28 cellular contexts compared by ENCODE assay signal in the genomic region with DNA sequence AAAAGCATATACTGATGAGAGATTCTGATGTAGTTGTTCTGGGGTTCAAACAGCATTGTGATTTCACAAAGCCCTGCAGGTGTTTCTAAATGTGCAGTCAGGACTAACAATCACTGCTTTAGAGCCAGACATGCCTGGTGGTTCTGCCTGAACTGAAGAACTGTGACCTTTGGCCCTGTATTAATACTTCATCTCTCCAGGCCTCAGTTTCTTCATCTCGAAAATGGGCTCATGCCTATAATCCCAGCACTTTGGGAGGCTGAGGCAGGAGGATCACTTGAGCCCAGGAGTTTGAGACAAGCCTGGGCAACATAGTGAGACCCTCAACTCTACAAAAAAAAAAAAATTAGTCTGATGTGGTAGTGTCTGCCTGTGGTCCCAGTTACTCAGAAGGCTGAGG. TPM values are rescaled to one million over a fixed set of nuclear protein-coding genes. Genes with fewer than 3 reads are reported as not detected.
DNase-seq lines count a peak whose midpoint lies in the region; ATAC-seq, FAIRE-seq and TF ChIP-seq lines count a peak whose summit lies in the region.
"Had no signal": no experiment of that assay in that cellular context is flagged by ENCODE, and none has a peak within 500 bp of the region (broad histone marks: within the 10 kb centered on the region; RNA-seq: fewer than 3 reads in every experiment).

No MANE protein-coding gene starts in this region.

- peaks cover 8% of the 10 kb centered on the region for H3K36me3 Mint-ChIP-seq in activated naive CD4-positive, alpha-beta T cell treated with anti-CD3 and anti-CD28 coated beads, Interleukin-2, amount 10 ng/mL, durations not matched to agents 7 days and 5 days
- H3K36me3 Mint-ChIP-seq in T-cell: no peaks in the 10 kb centered on the region
- peaks cover 9% of the 10 kb centered on the region for H3K36me3 Mint-ChIP-seq in stimulated activated effector memory CD8-positive, alpha-beta T cell treated with anti-CD3 and anti-CD28 coated beads, Interleukin-12 subunit alpha, Interleukin-12 subunit beta, amount 100 ng/mL, for 72 hours

- CTCF ChIA-PET in activated naive CD4-positive, alpha-beta T cell treated with anti-CD3 and anti-CD28 coated beads, Interleukin-2, amount 10 ng/mL, durations not matched to agents 7 days and 5 days (lab: Charles Lee): no interaction called here
- CTCF ChIA-PET in T-cell (lab: Charles Lee) (no interaction called here), GM12878 (lab: Yijun Ruan, JAX) (no interaction called here)

- H3K79me2 ChIP-seq in GM12878 (ENCODE audit: control insufficient read depth, insufficient read depth, low read length): no peaks in the 10 kb centered on the region

- H3K9ac ChIP-seq in GM12878 (ENCODE audit: control insufficient read depth, insufficient read depth, low read length): no peak overlapping the region
- H3K9ac ChIP-seq: KMS-11 had no signal

- H3K27ac Mint-ChIP-seq in activated naive CD4-positive, alpha-beta T cell treated with anti-CD3 and anti-CD28 coated beads, Interleukin-2, amount 10 ng/mL, durations not matched to agents 7 days and 5 days: peak overlapping the region; percentile 76
- H3K27ac Mint-ChIP-seq in T-cell: peak overlapping the region; percentile 77 to 83
- H3K27ac Mint-ChIP-seq in stimulated activated effector memory CD8-positive, alpha-beta T cell treated with anti-CD3 and anti-CD28 coated beads, Interleukin-12 subunit alpha, Interleukin-12 subunit beta, amount 100 ng/mL, for 72 hours: peak overlapping the region; percentile 85

- RAD21 ChIA-PET in GM12878 (lab: Charles Lee; ENCODE audit: unreplicated experiment): no interaction called here

- no peak for TF ChIP-seq RAD21 in GM12878 (IDR thresholded peaks at IDR 0.05; ENCODE audit: insufficient read depth, low read depth, low read length)

- no peak overlapping the region for H3K4me2 ChIP-seq in GM12878 (ENCODE audit: control insufficient read depth, insufficient read depth)
- H3K4me2 ChIP-seq: A549, KMS-11 had no signal

- intact Hi-C loops in GM12878 (cut with micrococcal nuclease; ENCODE audit: unreplicated experiment) (no loop called here), ascending aorta (cut with DNase I) (no loop called here)

- H4K20me1 ChIP-seq in GM12878 (ENCODE audit: control insufficient read depth, insufficient read depth): no peaks in the 10 kb centered on the region
- H4K20me1 ChIP-seq: BLaER1 treated with 17β-estradiol and CSF1 and Interleukin-3, amounts not matched to agents 10 nM and 100 nM had no signal

- H3K4me1 Mint-ChIP-seq in activated naive CD4-positive, alpha-beta T cell treated with anti-CD3 and anti-CD28 coated beads, Interleukin-2, amount 10 ng/mL, durations not matched to agents 7 days and 5 days: peaks cover 94% of the 10 kb centered on the region
- peaks cover 44 to 69% (median 50%) of the 10 kb centered on the region in 3 donors for H3K4me1 Mint-ChIP-seq in T-cell
- H3K4me1 Mint-ChIP-seq in stimulated activated effector memory CD8-positive, alpha-beta T cell treated with anti-CD3 and anti-CD28 coated beads, Interleukin-12 subunit alpha, Interleukin-12 subunit beta, amount 100 ng/mL, for 72 hours: peaks cover 63% of the 10 kb centered on the region

- no peak for TF ChIP-seq POLR2A in GM12878 (IDR thresholded peaks at IDR 0.05; ENCODE audit: low read depth, low read length)

- no peak for TF ChIP-seq CTCF in GM12878 (IDR thresholded peaks at IDR 0.05 in 2 of 3, conservative IDR thresholded peaks at IDR 0.05 in 1 of 3; ENCODE audit: control insufficient read depth in 2 of 3, extremely low read depth in 1 of 3, insufficient read depth in 1 of 3, low read depth in 3 of 3, low read length in 3 of 3)
- no peak for TF ChIP-seq CTCF in ascending aorta (IDR thresholded peaks at IDR 0.05)

- SMC1A ChIA-PET in GM12878 (lab: Charles Lee; ENCODE audit: uncharacterized antibody, unreplicated experiment): no interaction called here

- no peaks in the 10 kb centered on the region for H3K9me3 Mint-ChIP-seq in activated naive CD4-positive, alpha-beta T cell treated with anti-CD3 and anti-CD28 coated beads, Interleukin-2, amount 10 ng/mL, durations not matched to agents 7 days and 5 days
- H3K9me3 Mint-ChIP-seq in T-cell: no peaks in the 10 kb centered on the region
- H3K9me3 Mint-ChIP-seq in stimulated activated effector memory CD8-positive, alpha-beta T cell treated with anti-CD3 and anti-CD28 coated beads, Interleukin-12 subunit alpha, Interleukin-12 subunit beta, amount 100 ng/mL, for 72 hours: no peaks in the 10 kb centered on the region

- H3K9me3 ChIP-seq in GM12878 (replicated peaks; ENCODE audit: control insufficient read depth, insufficient read depth, low read length): no peaks in the 10 kb centered on the region; the same call in 2 of the 3 replicates
- H3K9me3 ChIP-seq in ascending aorta: no peaks in the 10 kb centered on the region
- H3K9me3 ChIP-seq: A549; BLaER1 treated with 17β-estradiol and CSF1 and Interleukin-3, amounts not matched to agents 10 nM and 100 nM had no signal

- no peak overlapping the region for H3K4me3 ChIP-seq in GM12878
- H3K4me3 ChIP-seq in ascending aorta: no peak overlapping the region
- H3K4me3 ChIP-seq: A549; BLaER1 treated with 17β-estradiol and CSF1 and Interleukin-3, amounts not matched to agents 10 nM and 100 nM had no signal

- POLR2A ChIA-PET in T-cell (lab: Charles Lee) (no interaction called here), GM12878 (lab: Charles Lee) (no interaction called here)

- ATAC-seq in T-cell (replicated peaks in 1 of 4) (no peak), GM12878 (no peak)
- ATAC-seq in stimulated activated effector memory CD8-positive, alpha-beta T cell treated with anti-CD3 and anti-CD28 coated beads, Interleukin-12 subunit alpha, Interleukin-12 subunit beta, amount 100 ng/mL, for 72 hours: no peak
- ATAC-seq: A549, HCT116, Panc1 had no signal

- H3K27me3 ChIP-seq in GM12878 (replicated peaks in 1 of 2; ENCODE audit: control insufficient read depth in 2 of 2, insufficient read depth in 2 of 2, low read length in 1 of 2): no peaks in the 10 kb centered on the region
- no peaks in the 10 kb centered on the region for H3K27me3 ChIP-seq in ascending aorta

- H3K4me1 ChIP-seq in GM12878 (ENCODE audit: control insufficient read depth, insufficient read depth, low read length) (peaks cover 42% of the 10 kb centered on the region), ascending aorta (no peaks in the 10 kb centered on the region)

- peaks cover 27% of the 10 kb centered on the region for H3K27me3 Mint-ChIP-seq in activated naive CD4-positive, alpha-beta T cell treated with anti-CD3 and anti-CD28 coated beads, Interleukin-2, amount 10 ng/mL, durations not matched to agents 7 days and 5 days
- H3K27me3 Mint-ChIP-seq in T-cell: peaks cover 0 to 1% of the 10 kb centered on the region in 2 donors

- FAIRE-seq in GM12878 (lab: Jason Lieb, UNC): no peak
- FAIRE-seq: A549, GM19239 had no signal

- 0% methylated on average over 1 of the region's 1 CpG for WGBS in GM12878 (ENCODE audit: insufficient coverage, insufficient replicate concordance, low lambda C conversion rate, missing lambda C conversion rate)

- H3K4me3 Mint-ChIP-seq in activated naive CD4-positive, alpha-beta T cell treated with anti-CD3 and anti-CD28 coated beads, Interleukin-2, amount 10 ng/mL, durations not matched to agents 7 days and 5 days: no peak overlapping the region
- no peak overlapping the region for H3K4me3 Mint-ChIP-seq in T-cell
- no peak overlapping the region for H3K4me3 Mint-ChIP-seq in stimulated activated effector memory CD8-positive, alpha-beta T cell treated with anti-CD3 and anti-CD28 coated beads, Interleukin-12 subunit alpha, Interleukin-12 subunit beta, amount 100 ng/mL, for 72 hours

- no peak for TF ChIP-seq EP300 in GM12878 (IDR thresholded peaks at IDR 0.05; ENCODE audit: borderline replicate concordance in 1 of 2, control insufficient read depth in 1 of 2, low read depth in 2 of 2, low read length in 2 of 2)

- H3K27ac ChIP-seq in GM12878 (ENCODE audit: control insufficient read depth, insufficient read depth): no peak overlapping the region
- H3K27ac ChIP-seq in ascending aorta: no peak overlapping the region
- H3K27ac ChIP-seq: A549, KMS-11, RWPE1 had no signal

- in situ Hi-C loops in GM12878 (cut with MboI): loop anchor here (10.0 to 25.0 kb wide), 2 partner anchors 63 to 1866 kb away; partner anchors contain the start of gene TTYH2

- no TSS peak for BruUV-seq in GM12878 (replicated peaks; lab: Mats Ljungman, UMichigan)

- H3K36me3 ChIP-seq in GM12878 (ENCODE audit: control insufficient read depth in 2 of 2, insufficient read depth in 2 of 2, low read length in 1 of 2): no peaks in the 10 kb centered on the region
- no peaks in the 10 kb centered on the region for H3K36me3 ChIP-seq in ascending aorta
- H3K36me3 ChIP-seq: BLaER1 treated with 17β-estradiol and CSF1 and Interleukin-3, amounts not matched to agents 10 nM and 100 nM had no signal

- DNase-seq in activated naive CD4-positive, alpha-beta T cell treated with anti-CD3 and anti-CD28 coated beads, Interleukin-2, amount 10 ng/mL, durations not matched to agents 7 days and 5 days: no peak
- no peak for DNase-seq in activated naive CD4-positive, alpha-beta T cell (lab: John Stamatoyannopoulos, UW)
- DNase-seq in T-cell (no peak), GM12878 (ENCODE audit: low read depth, low spot score) (no peak), pons (ENCODE audit: low spot score) (no peak), ascending aorta (ENCODE audit: low spot score in 2 of 2) (no peak)
- no peak for DNase-seq in stimulated activated effector memory CD8-positive, alpha-beta T cell treated with anti-CD3 and anti-CD28 coated beads, Interleukin-12 subunit alpha, Interleukin-12 subunit beta, amount 100 ng/mL, for 72 hours (ENCODE audit: low spot score in 2 of 2)
- DNase-seq: AML-193, Calu3, DND-41, IMR-90, NCI-H1048, NCI-H1417 treated with DMSO at 0.1 percent for 48 hours, NCI-H1694 treated with DMSO at 0.1 percent for 48 hours, NCI-H2081 treated with DMSO at 0.1 percent for 48 hours, NCI-H2171, NCI-H226, NCI-H510A, NCI-H69, SHP77 treated with DMSO at 0.1 percent for 48 hours had no signal

- no peak overlapping the region for H2AFZ ChIP-seq in GM12878 (ENCODE audit: control insufficient read depth, low read depth, low read length)

RNA-seq across cellular contexts. Expression of gene DNAI2, which starts 3.9 kb away (rescaled TPM):
- 1 to 10 TPM in 4 of 5 donors, under 1 TPM in 1; 0.80 to 5.3 (median 1.7) TPM for total RNA-seq in T-cell
- 3.2 and 3.4 TPM in 2 replicates for total RNA-seq in GM12878 (2013; cell fraction: nucleolus; rRNA removed)
- 0.06 TPM in 1 of 2 replicates, not detected in the other for total RNA-seq in GM12878 (2014; rRNA removed)
- total RNA-seq in GM12878 (2014; rRNA removed; fragmentation: Illumina TruSeq; extraction: Trizol): 0.13 and 0.14 TPM in 2 replicates
- 0.15 and 0.21 TPM in 2 replicates for total RNA-seq in GM12878 (2021)
- polyA plus RNA-seq in GM12878 (2011; ENCODE audit: low read depth): 0.20 TPM
- 1.0 and 1.8 TPM in 2 replicates for polyA plus RNA-seq in GM12878 (2011; rRNA removed)
- 0.90 and 1.6 TPM in 2 replicates for polyA plus RNA-seq in GM12878 (2011; cell fraction: cytosol; rRNA removed)
- 6.5 and 10.4 TPM in 2 replicates for polyA plus RNA-seq in GM12878 (2011; cell fraction: nucleus; rRNA removed)
- 0.08 and 0.44 TPM in 2 replicates for polyA plus RNA-seq in GM12878 (2012)
- 0.10 TPM in 1 of 2 replicates, not detected in the other for polyA plus RNA-seq in GM12878 (2014; fragmentation: Illumina TruSeq; extraction: Trizol)
- polyA plus RNA-seq in GM12878 (2014; fragmentation: Nextera tagmentation; extraction: Ambion mirVana): under 1 TPM; 0.04 to 0.08 TPM
- 0.06 and 0.14 TPM in 2 replicates for polyA plus RNA-seq in GM12878 (2014; rRNA removed)
- polyA plus RNA-seq in GM12878 (2016; fragmentation: Nextera tagmentation; extraction: Ambion mirVana): under 1 TPM; 0.13 to 0.19 TPM
- polyA minus RNA-seq in GM12878 (2011; rRNA and poly(A)+ RNA removed): 0.73 and 0.93 TPM in 2 replicates
- 0.62 TPM in 1 of 2 replicates, not detected in the other for polyA minus RNA-seq in GM12878 (2011; cell fraction: cytosol; rRNA and poly(A)+ RNA removed)
- 1.5 and 2.1 TPM in 2 replicates for polyA minus RNA-seq in GM12878 (2011; cell fraction: nucleus; rRNA and poly(A)+ RNA removed)
- not detected for total RNA-seq in ascending aorta
- total RNA-seq: Calu3, H4, IMR-90 had no signal
- polyA plus RNA-seq: A549, IMR-90 had no signal

RNA-seq across cellular contexts. Expression of gene KIF19, which starts 48.1 kb away (rescaled TPM):
- total RNA-seq in T-cell: 1 to 10 TPM in 1 of 5 donors, under 1 TPM in 4; 0.20 to 2.0 (median 0.53) TPM
- not detected in 2 replicates for total RNA-seq in GM12878 (2013; cell fraction: nucleolus; rRNA removed)
- 0.06 TPM in 1 of 2 replicates, not detected in the other for total RNA-seq in GM12878 (2014; rRNA removed)
- total RNA-seq in GM12878 (2014; rRNA removed; fragmentation: Illumina TruSeq; extraction: Trizol): not detected in 2 replicates
- total RNA-seq in GM12878 (2021): not detected in 2 replicates
- polyA plus RNA-seq in GM12878 (2011; ENCODE audit: low read depth): not detected
- polyA plus RNA-seq in GM12878 (2011; rRNA removed): 0.07 TPM in 1 of 2 replicates, not detected in the other
- polyA plus RNA-seq in GM12878 (2011; cell fraction: cytosol; rRNA removed): 0.05 and 0.06 TPM in 2 replicates
- polyA plus RNA-seq in GM12878 (2011; cell fraction: nucleus; rRNA removed): 0.15 and 0.24 TPM in 2 replicates
- 0.04 and 0.07 TPM in 2 replicates for polyA plus RNA-seq in GM12878 (2012)
- not detected in 2 replicates for polyA plus RNA-seq in GM12878 (2014; fragmentation: Illumina TruSeq; extraction: Trizol)
- polyA plus RNA-seq in GM12878 (2014; fragmentation: Nextera tagmentation; extraction: Ambion mirVana): not detected
- 0.03 TPM in 1 of 2 replicates, not detected in the other for polyA plus RNA-seq in GM12878 (2014; rRNA removed)
- polyA plus RNA-seq in GM12878 (2016; fragmentation: Nextera tagmentation; extraction: Ambion mirVana): not detected
- 0.15 TPM in 1 of 2 replicates, not detected in the other for polyA minus RNA-seq in GM12878 (2011; rRNA and poly(A)+ RNA removed)
- polyA minus RNA-seq in GM12878 (2011; cell fraction: cytosol; rRNA and poly(A)+ RNA removed): not detected in 2 replicates
- 0.24 TPM in 1 of 2 replicates, not detected in the other for polyA minus RNA-seq in GM12878 (2011; cell fraction: nucleus; rRNA and poly(A)+ RNA removed)
- total RNA-seq in ascending aorta: 11.7 TPM
- total RNA-seq: Calu3, H4, IMR-90 had no signal
- polyA plus RNA-seq: A549, IMR-90 had no signal
